12 cellular contexts compared by ENCODE assay signal in genomic region chr1:119662034-119662437, GRCh38. TPM values are rescaled to one million over a fixed set of nuclear protein-coding genes. Genes with fewer than 3 reads are reported as not detected.
A peak's percentile ranks its signal among the peaks of the same experiment; 100 is the strongest.
DNase-seq lines count a peak whose midpoint lies in the region; ATAC-seq and TF ChIP-seq lines count a peak whose summit lies in the region.
"Had no signal": no experiment of that assay in that cellular context is flagged by ENCODE, and none has a peak within 500 bp of the region (broad histone marks: within the 10 kb centered on the region; RNA-seq: fewer than 3 reads in every experiment).

No MANE protein-coding gene starts in this region.

- ATAC-seq in GM19395 (IDR thresholded peaks at IDR 0.05; ENCODE audit: unreplicated experiment) = peak; percentile 83
- peak; percentile 76 for ATAC-seq in HG02759 (IDR thresholded peaks at IDR 0.05; ENCODE audit: unreplicated experiment)
- ATAC-seq in HG03469 (IDR thresholded peaks at IDR 0.05; ENCODE audit: unreplicated experiment) = peak; percentile 60
- ATAC-seq: A549, esophagus mucosa had no signal

- DNase-seq in GM10248 (ENCODE audit: extremely low spot score) = peak; percentile 40
- DNase-seq in posterior vena cava (ENCODE audit: low spot score) = no peak
- no peak for DNase-seq in glomerular visceral epithelial cell (ENCODE audit: extremely low spot score)
- DNase-seq in NK-92 (lab: John Stamatoyannopoulos, UW; ENCODE audit: unreplicated experiment) = no peak
- DNase-seq in DMS114 treated with DMSO at 0.1 percent for 48 hours (lab: John Stamatoyannopoulos, UW; ENCODE audit: unreplicated experiment) = no peak
- DNase-seq: OCI-M1; stimulated activated CD4-positive, alpha-beta T cell treated with anti-CD3 and anti-CD28 coated beads, Interleukin-4, amount 100 ng/mL, for 4 hours had no signal

- POLR2A ChIA-PET in GM10248 (lab: Yijun Ruan, JAX) = interaction anchor here (1.1 kb wide), 1 partner anchor 14 kb away, joined by 6 read pairs; the partner anchor contains the start of gene ZNF697

- intact Hi-C loops in posterior vena cava (cut with DNase I) = loop anchor here (5.0 kb wide), 2 partner anchors 40 to 50 kb away; no protein-coding TSS in a partner anchor

- TF ChIP-seq CTCF in GM10248 (IDR thresholded peaks at IDR 0.05; ENCODE audit: control extremely low read depth, extremely low read depth, low read depth, missing control alignments) = no peak

- CTCF ChIA-PET in GM10248 (lab: Yijun Ruan, JAX) = interaction anchor here (1.0 to 34.6 kb wide), 10 partner anchors 8 to 292 kb away, joined by 3 to 1134 read pairs (median 12); partner anchors contain the start of gene ZNF697

RNA-seq across cellular contexts. Expression of gene ZNF697, which starts 14.0 kb away (rescaled TPM):
- total RNA-seq in posterior vena cava = 1 to 10 TPM; 5.0 to 5.9 TPM

RNA-seq across cellular contexts. Expression of gene PHGDH, which starts 49.7 kb away (rescaled TPM):
- total RNA-seq in posterior vena cava = 10 to 100 TPM; 27.8 to 86.4 TPM
